Comparison of ENCODE assay signal across 8 cellular contexts in genomic region chr1:23100074-23100748, GRCh38.
DNase-seq lines count a peak whose midpoint lies in the region; ATAC-seq, FAIRE-seq and TF ChIP-seq lines count a peak whose summit lies in the region.

No MANE protein-coding gene starts in this region.

- no peak overlapping the region for H3K4me3 ChIP-seq in small intestine (ENCODE audit: low read depth in 1 of 2, low read length in 2 of 2)

- peak overlapping the region; percentile 74 for H3K27ac Mint-ChIP-seq in activated T-helper 17 cell treated with anti-CD3 and anti-CD28 coated beads, Interleukin-2, amount 50 U/mL, for 72 hours
- H3K27ac Mint-ChIP-seq in glutamatergic neuron (ENCODE audit: unreplicated experiment): peak overlapping the region; percentile 99
- no peak overlapping the region for H3K27ac Mint-ChIP-seq in Calu3 (ENCODE audit: unreplicated experiment)

- peak; percentile 43 for DNase-seq in ELF-1 (ENCODE audit: low read depth, low spot score)
- peak; percentile 94 for DNase-seq in NCI-H226
- no peak for DNase-seq in glutamatergic neuron
- DNase-seq in small intestine: peak; percentile 39
- no peak for DNase-seq in Calu3

- H3K27ac ChIP-seq in small intestine (ENCODE audit: low read depth in 1 of 2, low read length in 1 of 2): peak overlapping the region in 1 of 2 donors; percentile 70

- H3K27me3 ChIP-seq in small intestine (ENCODE audit: control insufficient read depth in 2 of 2, insufficient read depth in 2 of 2, low read length in 2 of 2): no peaks in the 10 kb centered on the region

- peaks cover 37% of the 10 kb centered on the region for H3K4me1 Mint-ChIP-seq in activated T-helper 17 cell treated with anti-CD3 and anti-CD28 coated beads, Interleukin-2, amount 50 U/mL, for 72 hours
- H3K4me1 Mint-ChIP-seq in glutamatergic neuron (ENCODE audit: low read depth, unreplicated experiment) (peaks cover 42% of the 10 kb centered on the region), Calu3 (ENCODE audit: low read depth, unreplicated experiment) (peaks cover 41% of the 10 kb centered on the region)

- H3K36me3 Mint-ChIP-seq in activated T-helper 17 cell treated with anti-CD3 and anti-CD28 coated beads, Interleukin-2, amount 50 U/mL, for 72 hours (ENCODE audit: low read depth): peaks cover 6% of the 10 kb centered on the region
- H3K36me3 Mint-ChIP-seq in glutamatergic neuron (ENCODE audit: unreplicated experiment): peaks cover 5% of the 10 kb centered on the region
- no peaks in the 10 kb centered on the region for H3K36me3 Mint-ChIP-seq in Calu3 (ENCODE audit: insufficient read depth, unreplicated experiment)

- WGBS in small intestine, 3 donors: 60 to 76% (median 66%) methylated on average over 3 of the region's 3 CpGs

- FAIRE-seq in small intestine (lab: Jason Lieb, UNC): no peak

- ATAC-seq in activated T-helper 17 cell treated with anti-CD3 and anti-CD28 coated beads, Interleukin-2, amount 50 U/mL, for 72 hours (replicated peaks): peak; percentile 84
- ATAC-seq in GM18870 (IDR thresholded peaks at IDR 0.05; ENCODE audit: unreplicated experiment) (no peak), HG02970 (IDR thresholded peaks at IDR 0.05; ENCODE audit: low FRiP score, unreplicated experiment) (no peak)

- peak; percentile 22 for TF ChIP-seq CTCF in glutamatergic neuron (IDR thresholded peaks at IDR 0.05; ENCODE audit: partially characterized antibody, unreplicated experiment)
- no peak for TF ChIP-seq CTCF in Calu3 (IDR thresholded peaks at IDR 0.05; ENCODE audit: unreplicated experiment)

- CTCF ChIA-PET in Calu3 (lab: Charles Lee): interaction anchor here (0.6 to 4.5 kb wide), 3 partner anchors 10 to 84 kb away, joined by 3 to 54 read pairs (median 4); no protein-coding TSS in a partner anchor

- intact Hi-C loops in Calu3 (cut with micrococcal nuclease; ENCODE audit: unreplicated experiment): loop anchor here (2.0 kb wide), 1 partner anchor 79 kb away; no protein-coding TSS in a partner anchor

- no peaks in the 10 kb centered on the region for H3K9me3 ChIP-seq in small intestine (ENCODE audit: control insufficient read depth, low read depth)

- peaks cover 2 to 25% of the 10 kb centered on the region in 2 donors for H3K4me1 ChIP-seq in small intestine (ENCODE audit: control insufficient read depth in 2 of 2, insufficient read depth in 1 of 2, low read depth in 1 of 2, low read length in 1 of 2)

- H3K4me3 Mint-ChIP-seq in activated T-helper 17 cell treated with anti-CD3 and anti-CD28 coated beads, Interleukin-2, amount 50 U/mL, for 72 hours: peak overlapping the region; percentile 50
- H3K4me3 Mint-ChIP-seq in glutamatergic neuron (ENCODE audit: unreplicated experiment) (peak overlapping the region; percentile 68), Calu3 (ENCODE audit: low read depth, unreplicated experiment) (no peak overlapping the region)

- H3K27me3 Mint-ChIP-seq in activated T-helper 17 cell treated with anti-CD3 and anti-CD28 coated beads, Interleukin-2, amount 50 U/mL, for 72 hours: no peaks in the 10 kb centered on the region
- peaks cover 4% of the 10 kb centered on the region for H3K27me3 Mint-ChIP-seq in glutamatergic neuron (ENCODE audit: unreplicated experiment)
- no peaks in the 10 kb centered on the region for H3K27me3 Mint-ChIP-seq in Calu3 (ENCODE audit: unreplicated experiment)

- H3K36me3 ChIP-seq in small intestine (ENCODE audit: control insufficient read depth in 2 of 2, insufficient read depth in 2 of 2, low read length in 2 of 2): peaks cover 0 to 7% of the 10 kb centered on the region in 2 donors

- BruUV-seq in Calu3 (replicated peaks; lab: Mats Ljungman, UMichigan): no TSS peak

- no peaks in the 10 kb centered on the region for H3K9me3 Mint-ChIP-seq in activated T-helper 17 cell treated with anti-CD3 and anti-CD28 coated beads, Interleukin-2, amount 50 U/mL, for 72 hours
- H3K9me3 Mint-ChIP-seq in glutamatergic neuron (ENCODE audit: unreplicated experiment): peaks cover 8% of the 10 kb centered on the region
- no peaks in the 10 kb centered on the region for H3K9me3 Mint-ChIP-seq in Calu3 (ENCODE audit: low read depth, unreplicated experiment)

Comparison
In these comparisons a context has a peak if more than half of its experiments do, and no peak if none do; other contexts are left out.
1. DNase-seq: peak in ELF-1 (single experiment), NCI-H226 (single experiment) and small intestine (single experiment); none in glutamatergic neuron (single experiment) and Calu3 (single experiment).